In genomic region chr15:89814112-89814742, GRCh38 we compare ENCODE assay signal across 9 cellular contexts. TPM values are rescaled to one million over a fixed set of nuclear protein-coding genes. Genes with fewer than 3 reads are reported as not detected.
DNase-seq lines count a peak whose midpoint lies in the region; ATAC-seq and TF ChIP-seq lines count a peak whose summit lies in the region.
"Had no signal": no experiment of that assay in that cellular context is flagged by ENCODE, and none has a peak within 500 bp of the region (broad histone marks: within the 10 kb centered on the region; RNA-seq: fewer than 3 reads in every experiment).

No MANE protein-coding gene starts in this region.

- H3K36me3 ChIP-seq in effector memory CD4-positive, alpha-beta T cell (ENCODE audit: control insufficient read depth, insufficient read depth, low read length): no peaks in the 10 kb centered on the region
- no peaks in the 10 kb centered on the region for H3K36me3 ChIP-seq in SJCRH30

- H3K4me3 ChIP-seq in AG09309 (ENCODE audit: control insufficient read depth, low read depth, low read length) (peak overlapping the region; percentile 80), SJCRH30 (no peak overlapping the region)
- H3K4me3 ChIP-seq in effector memory CD4-positive, alpha-beta T cell (ENCODE audit: insufficient read depth, low read depth, low read length, poor library complexity, severe bottlenecking): peak overlapping the region; percentile 37

- ATAC-seq in naive B cell (ENCODE audit: low read depth in 2 of 2): peak; percentile 79 to 80
- ATAC-seq in GM21786 (IDR thresholded peaks at IDR 0.05; ENCODE audit: unreplicated experiment): no peak
- ATAC-seq: body of pancreas had no signal

- H3K27ac ChIP-seq in effector memory CD4-positive, alpha-beta T cell (ENCODE audit: insufficient read depth, low read length, poor library complexity, severe bottlenecking): no peak overlapping the region
- no peak overlapping the region for H3K27ac ChIP-seq in SJCRH30
- H3K27ac ChIP-seq: body of pancreas had no signal

- no peak for DNase-seq in AG09309 (ENCODE audit: low read depth)
- peak; percentile 59 for DNase-seq in HuH-7.5 (ENCODE audit: low spot score)
- no peak for DNase-seq in effector memory CD4-positive, alpha-beta T cell
- peak; percentile 11 for DNase-seq in naive B cell
- DNase-seq in NCI-H748 (lab: John Stamatoyannopoulos, UW; ENCODE audit: unreplicated experiment): no peak
- no peak for DNase-seq in SJCRH30
- DNase-seq in amygdala (lab: John Stamatoyannopoulos, UW): no peak

- no peak overlapping the region for H3K27ac Mint-ChIP-seq in naive B cell

- H3K4me1 ChIP-seq in effector memory CD4-positive, alpha-beta T cell (ENCODE audit: control insufficient read depth, insufficient read depth, low read length, poor library complexity, severe bottlenecking): peaks cover 10% of the 10 kb centered on the region
- peaks cover 8% of the 10 kb centered on the region for H3K4me1 ChIP-seq in SJCRH30

- H3K27me3 ChIP-seq in effector memory CD4-positive, alpha-beta T cell (replicated peaks; ENCODE audit: control insufficient read depth, insufficient read depth, low read length, poor library complexity, severe bottlenecking): peaks cover 21% of the 10 kb centered on the region
- H3K27me3 ChIP-seq in SJCRH30: peaks cover 4% of the 10 kb centered on the region; the same call in 1 of the 2 replicates

- peaks cover 0 to 14% of the 10 kb centered on the region in 2 donors for H3K36me3 Mint-ChIP-seq in naive B cell

- no peaks in the 10 kb centered on the region for H3K9me3 ChIP-seq in effector memory CD4-positive, alpha-beta T cell (ENCODE audit: control insufficient read depth, low read length)
- H3K9me3 ChIP-seq in SJCRH30 (replicated peaks): no peaks in the 10 kb centered on the region
- H3K9me3 ChIP-seq: body of pancreas had no signal

- TF ChIP-seq CTCF in AG09309 (IDR thresholded peaks at IDR 0.05; ENCODE audit: control insufficient read depth, insufficient read depth, low read depth, low read length, missing control alignments): no peak

- H3K4me1 Mint-ChIP-seq in naive B cell: peaks cover 8 to 13% (median 13%) of the 10 kb centered on the region in 3 donors

- H3K4me3 Mint-ChIP-seq in naive B cell: peak overlapping the region; percentile 70 to 89 (median 82)

- H3K27me3 Mint-ChIP-seq in naive B cell: peaks cover 35 to 70% (median 64%) of the 10 kb centered on the region in 3 donors

- peaks cover 0 to 13% (median 8%) of the 10 kb centered on the region in 7 donors for H3K9me3 Mint-ChIP-seq in naive B cell

RNA-seq across cellular contexts. Expression of gene ANPEP, which starts 0.4 kb away (rescaled TPM):
- polyA plus RNA-seq in naive B cell (ENCODE audit: low read depth in 6 of 6): under 1 TPM in 5 of 6 donors, not detected in 1; 0.13 to 0.62 (median 0.28) TPM
- 0.28 and 0.77 TPM in 2 replicates for total RNA-seq in SJCRH30 (2014; rRNA removed; shearing (Covaris generic))

RNA-seq across cellular contexts. Expression of gene MESP2, which starts 38.1 kb away (rescaled TPM):
- not detected for polyA plus RNA-seq in naive B cell (ENCODE audit: low read depth in 6 of 6)
- not detected in 2 replicates for total RNA-seq in SJCRH30 (2014; rRNA removed; shearing (Covaris generic))

Comparison
In these comparisons a context has a peak if more than half of its experiments do, and no peak if none do; other contexts are left out.
1. DNase-seq: peak in HuH-7.5 (single experiment) and naive B cell (single experiment); none in AG09309 (single experiment), effector memory CD4-positive, alpha-beta T cell (0 of 3), NCI-H748 (single experiment), SJCRH30 (0 of 2) and amygdala (0 of 56).